32 cellular contexts compared by ENCODE assay signal in the genomic region with DNA sequence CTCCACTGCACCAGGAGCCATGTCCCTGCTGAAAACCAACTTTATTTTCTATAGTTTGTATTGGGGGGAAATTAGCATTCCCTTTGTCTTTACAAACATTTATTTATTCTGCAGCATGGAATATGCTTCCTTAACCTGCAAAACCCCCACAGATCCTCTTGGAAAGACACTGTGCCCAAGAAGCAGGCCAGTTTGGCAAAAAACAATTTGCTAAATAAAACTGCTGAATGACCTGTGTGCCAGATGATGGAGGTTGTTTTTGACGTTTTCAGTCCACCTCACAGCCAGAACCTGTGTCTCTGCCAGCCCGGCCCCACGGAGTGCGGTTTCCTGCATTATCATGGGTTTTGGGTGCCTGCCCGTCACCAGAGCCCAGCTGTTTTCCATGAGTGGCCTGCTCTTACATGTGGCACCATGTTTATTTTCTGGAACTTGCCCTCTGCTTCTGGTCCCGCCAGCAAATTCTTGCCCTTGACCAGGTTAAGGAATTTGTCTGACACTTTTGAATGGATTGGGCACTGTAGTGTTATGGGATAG. TPM values are rescaled to one million over a fixed set of nuclear protein-coding genes. Genes with fewer than 3 reads are reported as not detected.
DNase-seq lines count a peak whose midpoint lies in the region; ATAC-seq and TF ChIP-seq lines count a peak whose summit lies in the region.
"Had no signal": no experiment of that assay in that cellular context is flagged by ENCODE, and none has a peak within 500 bp of the region (broad histone marks: within the 10 kb centered on the region; RNA-seq: fewer than 3 reads in every experiment).

No MANE protein-coding gene starts in this region.

- H3K4me3 ChIP-seq in endodermal cell (ENCODE audit: low read length) = no peak overlapping the region
- H3K4me3 ChIP-seq in right atrium auricular region = no peak overlapping the region
- H3K4me3 ChIP-seq: hepatocyte, tibial artery had no signal

- no peaks in the 10 kb centered on the region for H3K4me1 ChIP-seq in endodermal cell (ENCODE audit: control insufficient read depth, insufficient read depth, low read length)
- H3K4me1 ChIP-seq in right atrium auricular region = peaks cover 0 to 46% of the 10 kb centered on the region in 2 donors
- H3K4me1 ChIP-seq: foreskin keratinocyte, tibial artery had no signal

- no peaks in the 10 kb centered on the region for H3K9me3 Mint-ChIP-seq in activated CD8-positive, alpha-beta memory T cell treated with anti-CD3 and anti-CD28 coated beads, Interleukin-2, amount 10 ng/mL, durations not matched to agents 7 days and 5 days (ENCODE audit: low read depth)
- H3K9me3 Mint-ChIP-seq in endodermal cell = no peaks in the 10 kb centered on the region
- peaks cover 0 to 2% of the 10 kb centered on the region in 2 donors for H3K9me3 Mint-ChIP-seq in stimulated activated naive B cell treated with anti-CD40 and anti-IgM and Interleukin-4, amounts not matched to agents 10 μg/mL and 1 μg/mL and 100 μg/mL, for 72 hours
- H3K9me3 Mint-ChIP-seq in mesothelial cell of epicardium = peaks cover 4% of the 10 kb centered on the region
- H3K9me3 Mint-ChIP-seq: activated CD4-positive, alpha-beta T cell treated with anti-CD3 and anti-CD28 coated beads, Interleukin-2, amount 10 ng/mL, durations not matched to agents 7 days and 5 days; CD8-positive, alpha-beta T cell; IgD-negative memory B cell had no signal

- H3K9me3 ChIP-seq in endodermal cell (ENCODE audit: control insufficient read depth, low read length) = no peaks in the 10 kb centered on the region
- H3K9me3 ChIP-seq in right atrium auricular region = no peaks in the 10 kb centered on the region
- H3K9me3 ChIP-seq: tibial artery had no signal

- no peaks in the 10 kb centered on the region for H3K27me3 Mint-ChIP-seq in activated CD8-positive, alpha-beta memory T cell treated with anti-CD3 and anti-CD28 coated beads, Interleukin-2, amount 10 ng/mL, durations not matched to agents 7 days and 5 days
- H3K27me3 Mint-ChIP-seq in endodermal cell (ENCODE audit: insufficient read depth) = no peaks in the 10 kb centered on the region
- peaks cover 0 to 8% of the 10 kb centered on the region in 2 donors for H3K27me3 Mint-ChIP-seq in stimulated activated naive B cell treated with anti-CD40 and anti-IgM and Interleukin-4, amounts not matched to agents 10 μg/mL and 1 μg/mL and 100 μg/mL, for 72 hours
- no peaks in the 10 kb centered on the region for H3K27me3 Mint-ChIP-seq in mesothelial cell of epicardium (ENCODE audit: low read depth)
- H3K27me3 Mint-ChIP-seq: activated CD4-positive, alpha-beta T cell treated with anti-CD3 and anti-CD28 coated beads, Interleukin-2, amount 10 ng/mL, durations not matched to agents 7 days and 5 days; brain; IgD-negative memory B cell had no signal

- ATAC-seq in activated CD8-positive, alpha-beta memory T cell treated with anti-CD3 and anti-CD28 coated beads, Interleukin-2, amount 10 ng/mL, durations not matched to agents 7 days and 5 days = no peak
- peak; percentile 54 to 71 for ATAC-seq in stimulated activated naive B cell treated with anti-CD40 and anti-IgM and Interleukin-4, amounts not matched to agents 10 μg/mL and 1 μg/mL and 100 μg/mL, for 72 hours (replicated peaks)
- ATAC-seq in HG02870 (IDR thresholded peaks at IDR 0.05; ENCODE audit: unreplicated experiment) = no peak
- ATAC-seq: CD8-positive, alpha-beta T cell; foreskin keratinocyte; HCT116; left colon; naive thymus-derived CD4-positive, alpha-beta T cell; PC-3 had no signal

- no peak overlapping the region for H3K4me3 Mint-ChIP-seq in activated CD8-positive, alpha-beta memory T cell treated with anti-CD3 and anti-CD28 coated beads, Interleukin-2, amount 10 ng/mL, durations not matched to agents 7 days and 5 days
- H3K4me3 Mint-ChIP-seq in endodermal cell (no peak overlapping the region), mesothelial cell of epicardium (no peak overlapping the region)
- H3K4me3 Mint-ChIP-seq in stimulated activated naive B cell treated with anti-CD40 and anti-IgM and Interleukin-4, amounts not matched to agents 10 μg/mL and 1 μg/mL and 100 μg/mL, for 72 hours = no peak overlapping the region
- H3K4me3 Mint-ChIP-seq: activated CD4-positive, alpha-beta T cell treated with anti-CD3 and anti-CD28 coated beads, Interleukin-2, amount 10 ng/mL, durations not matched to agents 7 days and 5 days; brain; CD8-positive, alpha-beta T cell; IgD-negative memory B cell; naive thymus-derived CD4-positive, alpha-beta T cell had no signal

- 76 to 81% methylated on average over 3 to 6 of the region's 6 CpGs for WGBS in endodermal cell (ENCODE audit: insufficient coverage in 1 of 2, insufficient read length in 1 of 2), 2 experiments

- CTCF ChIA-PET in activated CD8-positive, alpha-beta memory T cell treated with anti-CD3 and anti-CD28 coated beads, Interleukin-2, amount 10 ng/mL, durations not matched to agents 7 days and 5 days (lab: Charles Lee) = no interaction called here

- TF ChIP-seq CTCF in endodermal cell (conservative IDR thresholded peaks at IDR 0.05) = no peak
- no peak for TF ChIP-seq CTCF in right atrium auricular region (IDR thresholded peaks at IDR 0.05)
- no peak for TF ChIP-seq CTCF in mesothelial cell of epicardium (IDR thresholded peaks at IDR 0.05; ENCODE audit: unreplicated experiment)

- DNase-seq in activated CD8-positive, alpha-beta memory T cell treated with anti-CD3 and anti-CD28 coated beads for 24 hours = peak; percentile 15
- no peak for DNase-seq in activated CD8-positive, alpha-beta memory T cell treated with anti-CD3 and anti-CD28 coated beads, Interleukin-2, amount 10 ng/mL, durations not matched to agents 7 days and 5 days
- peak; percentile 13 for DNase-seq in endodermal cell
- DNase-seq in right atrium auricular region (ENCODE audit: low spot score) = no peak
- no peak for DNase-seq in stimulated activated naive B cell treated with anti-CD40 and anti-IgM and Interleukin-4, amounts not matched to agents 10 μg/mL and 1 μg/mL and 100 μg/mL, for 72 hours
- no peak for DNase-seq in Kasumi-1 (lab: John Stamatoyannopoulos, UW)
- no peak for DNase-seq in mesothelial cell of epicardium (ENCODE audit: low spot score in 2 of 2, unreplicated experiment in 2 of 2)
- DNase-seq: 8988T; activated CD4-positive, alpha-beta T cell treated with anti-CD3 and anti-CD28 coated beads, Interleukin-2, amount 10 ng/mL, durations not matched to agents 7 days and 5 days; AML-193; CD8-positive, alpha-beta T cell; DMS 273 treated with DMSO at 0.1 percent for 48 hours; effector CD8-positive, alpha-beta T cell; erythroblast; foreskin keratinocyte; left colon; mesendoderm; naive thymus-derived CD4-positive, alpha-beta T cell; NCI-H1417 treated with DMSO at 0.1 percent for 48 hours; NCI-H2081 treated with DMSO at 0.1 percent for 48 hours; NCI-H226; occipital lobe; PC-3; SIG-M5; small intestine; stimulated activated CD8-positive, alpha-beta memory T cell treated with anti-CD3 and anti-CD28 coated beads, Interleukin-4, amount 100 ng/mL, for 48 hours; tibial artery had no signal

- H3K36me3 ChIP-seq in endodermal cell (ENCODE audit: control insufficient read depth, insufficient read depth, low read length) (no peaks in the 10 kb centered on the region), right atrium auricular region (peaks cover 40% of the 10 kb centered on the region)
- H3K36me3 ChIP-seq: tibial artery had no signal

- no peak overlapping the region for H3K27ac Mint-ChIP-seq in activated CD8-positive, alpha-beta memory T cell treated with anti-CD3 and anti-CD28 coated beads, Interleukin-2, amount 10 ng/mL, durations not matched to agents 7 days and 5 days
- H3K27ac Mint-ChIP-seq in endodermal cell (no peak overlapping the region), mesothelial cell of epicardium (no peak overlapping the region)
- H3K27ac Mint-ChIP-seq in stimulated activated naive B cell treated with anti-CD40 and anti-IgM and Interleukin-4, amounts not matched to agents 10 μg/mL and 1 μg/mL and 100 μg/mL, for 72 hours = no peak overlapping the region
- H3K27ac Mint-ChIP-seq: activated CD4-positive, alpha-beta T cell treated with anti-CD3 and anti-CD28 coated beads, Interleukin-2, amount 10 ng/mL, durations not matched to agents 7 days and 5 days; CD8-positive, alpha-beta T cell; naive thymus-derived CD4-positive, alpha-beta T cell had no signal

- H3K27ac ChIP-seq in endodermal cell (ENCODE audit: low read depth, low read length) (no peak overlapping the region), right atrium auricular region (peak overlapping the region; percentile 74 to 76)
- H3K27ac ChIP-seq: foreskin keratinocyte, hepatocyte, tibial artery had no signal

- H3K36me3 Mint-ChIP-seq in activated CD8-positive, alpha-beta memory T cell treated with anti-CD3 and anti-CD28 coated beads, Interleukin-2, amount 10 ng/mL, durations not matched to agents 7 days and 5 days = no peaks in the 10 kb centered on the region
- no peaks in the 10 kb centered on the region for H3K36me3 Mint-ChIP-seq in endodermal cell (ENCODE audit: low read depth)
- H3K36me3 Mint-ChIP-seq in stimulated activated naive B cell treated with anti-CD40 and anti-IgM and Interleukin-4, amounts not matched to agents 10 μg/mL and 1 μg/mL and 100 μg/mL, for 72 hours = no peaks in the 10 kb centered on the region
- H3K36me3 Mint-ChIP-seq in mesothelial cell of epicardium = no peaks in the 10 kb centered on the region
- H3K36me3 Mint-ChIP-seq: brain; CD8-positive, alpha-beta T cell; IgD-negative memory B cell; naive thymus-derived CD4-positive, alpha-beta T cell had no signal

- H3K9ac ChIP-seq in endodermal cell (ENCODE audit: extremely low read depth, low read length, poor library complexity, severe bottlenecking) = no peak overlapping the region

- no peaks in the 10 kb centered on the region for H3K4me1 Mint-ChIP-seq in activated CD8-positive, alpha-beta memory T cell treated with anti-CD3 and anti-CD28 coated beads, Interleukin-2, amount 10 ng/mL, durations not matched to agents 7 days and 5 days
- H3K4me1 Mint-ChIP-seq in endodermal cell (no peaks in the 10 kb centered on the region), mesothelial cell of epicardium (peaks cover 5% of the 10 kb centered on the region)
- H3K4me1 Mint-ChIP-seq in stimulated activated naive B cell treated with anti-CD40 and anti-IgM and Interleukin-4, amounts not matched to agents 10 μg/mL and 1 μg/mL and 100 μg/mL, for 72 hours = peaks cover 15 to 31% of the 10 kb centered on the region in 2 donors
- H3K4me1 Mint-ChIP-seq: activated CD4-positive, alpha-beta T cell treated with anti-CD3 and anti-CD28 coated beads, Interleukin-2, amount 10 ng/mL, durations not matched to agents 7 days and 5 days; brain; naive thymus-derived CD4-positive, alpha-beta T cell had no signal

- H3K27me3 ChIP-seq in endodermal cell (ENCODE audit: control insufficient read depth, insufficient read depth, low read length, poor library complexity, severe bottlenecking) (no peaks in the 10 kb centered on the region), right atrium auricular region (no peaks in the 10 kb centered on the region)
- H3K27me3 ChIP-seq: hepatocyte, tibial artery had no signal

RNA-seq across cellular contexts. Expression of gene ORC6, which starts 26.4 kb away (rescaled TPM):
- 10 to 100 TPM; 59.0 to 61.3 TPM for total RNA-seq in activated CD8-positive, alpha-beta memory T cell treated with anti-CD3 and anti-CD28 coated beads, Interleukin-2, amount 10 ng/mL, durations not matched to agents 7 days and 5 days
- total RNA-seq in endodermal cell = 100 to 1,000 TPM in 1 of 2 donors, 10 to 100 TPM in 1; 94.9 to 128 TPM
- polyA plus RNA-seq in endodermal cell (2013, experiment 1 of 2) = 70.7 TPM
- 64.0 TPM for polyA plus RNA-seq in endodermal cell (2013, experiment 2 of 2)
- total RNA-seq in right atrium auricular region = 1 to 10 TPM; 1.8 to 2.6 TPM
- 29.7 to 31.0 TPM (median 30.1 TPM) in 3 replicates for total RNA-seq in mesothelial cell of epicardium

RNA-seq across cellular contexts. Expression of gene VPS35, which starts 26.9 kb away (rescaled TPM):
- 10 to 100 TPM; 58.8 to 87.2 TPM for total RNA-seq in activated CD8-positive, alpha-beta memory T cell treated with anti-CD3 and anti-CD28 coated beads, Interleukin-2, amount 10 ng/mL, durations not matched to agents 7 days and 5 days
- total RNA-seq in endodermal cell (100 to 1,000 TPM in 1 of 2 donors, 10 to 100 TPM in 1; 95.7 to 119 TPM), right atrium auricular region (10 to 100 TPM; 43.3 to 60.5 TPM), mesothelial cell of epicardium (99.7 to 115 TPM (median 107 TPM) in 3 replicates)
- polyA plus RNA-seq in endodermal cell (2013, experiment 1 of 2) = 62.9 TPM
- 62.4 TPM for polyA plus RNA-seq in endodermal cell (2013, experiment 2 of 2)

RNA-seq across cellular contexts. Expression of gene MYLK3, which starts 32.3 kb away (rescaled TPM):
- total RNA-seq in activated CD8-positive, alpha-beta memory T cell treated with anti-CD3 and anti-CD28 coated beads, Interleukin-2, amount 10 ng/mL, durations not matched to agents 7 days and 5 days = not detected
- 1 to 10 TPM; 2.3 to 4.0 TPM for total RNA-seq in endodermal cell
- 1.1 TPM for polyA plus RNA-seq in endodermal cell (2013, experiment 1 of 2)
- 0.95 TPM for polyA plus RNA-seq in endodermal cell (2013, experiment 2 of 2)
- total RNA-seq in right atrium auricular region = 100 to 1,000 TPM; 275 to 456 TPM
- total RNA-seq in mesothelial cell of epicardium = 1.4 to 1.7 TPM (median 1.6 TPM) in 3 replicates
- total RNA-seq: CD8-positive, alpha-beta T cell had no signal
- polyA plus RNA-seq: foreskin keratinocyte; IgD-negative memory B cell; naive thymus-derived CD4-positive, alpha-beta T cell had no signal

Comparison
In these comparisons a context has a peak if more than half of its experiments do, and no peak if none do; other contexts are left out.
1. DNase-seq: peak in activated CD8-positive, alpha-beta memory T cell treated with anti-CD3 and anti-CD28 coated beads for 24 hours (single experiment) and endodermal cell (single experiment); none in activated CD8-positive, alpha-beta memory T cell treated with anti-CD3 and anti-CD28 coated beads, Interleukin-2, amount 10 ng/mL, durations not matched to agents 7 days and 5 days (single experiment), right atrium auricular region (single experiment), stimulated activated naive B cell treated with anti-CD40 and anti-IgM and Interleukin-4, amounts not matched to agents 10 μg/mL and 1 μg/mL and 100 μg/mL, for 72 hours (single experiment), Kasumi-1 (0 of 2) and mesothelial cell of epicardium (0 of 2).
2. ATAC-seq: peak in stimulated activated naive B cell treated with anti-CD40 and anti-IgM and Interleukin-4, amounts not matched to agents 10 μg/mL and 1 μg/mL and 100 μg/mL, for 72 hours (2 of 2); none in activated CD8-positive, alpha-beta memory T cell treated with anti-CD3 and anti-CD28 coated beads, Interleukin-2, amount 10 ng/mL, durations not matched to agents 7 days and 5 days (single experiment) and HG02870 (single experiment).
3. RNA of gene MYLK3, which starts 32.3 kb away (total RNA-seq): 275 to 456 TPM in right atrium auricular region; 2.3 to 4.0 TPM in endodermal cell, 1.4 to 1.7 TPM in mesothelial cell of epicardium and not detected in activated CD8-positive, alpha-beta memory T cell treated with anti-CD3 and anti-CD28 coated beads, Interleukin-2, amount 10 ng/mL, durations not matched to agents 7 days and 5 days; every median in the first group is over 10 times any median in the second.